Comparison of ENCODE assay signal across 12 cellular contexts in genomic region chr19:16458391-16459128, GRCh38. TPM values are rescaled to one million over a fixed set of nuclear protein-coding genes. Genes with fewer than 3 reads are reported as not detected.
DNase-seq lines count a peak whose midpoint lies in the region; ATAC-seq and TF ChIP-seq lines count a peak whose summit lies in the region.
"Had no signal": no experiment of that assay in that cellular context is flagged by ENCODE, and none has a peak within 500 bp of the region (broad histone marks: within the 10 kb centered on the region; RNA-seq: fewer than 3 reads in every experiment).

No MANE protein-coding gene starts in this region.

- H3K36me3 ChIP-seq in H7 (replicated peaks; ENCODE audit: control insufficient read depth, insufficient read depth, low read length) (no peaks in the 10 kb centered on the region), right atrium auricular region (no peaks in the 10 kb centered on the region), skeletal muscle tissue (ENCODE audit: control insufficient read depth in 3 of 3, insufficient read depth in 3 of 3, low read length in 3 of 3) (no peaks in the 10 kb centered on the region)

- CTCF ChIA-PET in activated CD8-positive, alpha-beta memory T cell treated with anti-CD3 and anti-CD28 coated beads, Interleukin-2, amount 10 ng/mL, durations not matched to agents 7 days and 5 days (lab: Charles Lee) = no interaction called here

- peak overlapping the region; percentile 92 for H3K27ac Mint-ChIP-seq in T-helper 17 cell
- no peak overlapping the region for H3K27ac Mint-ChIP-seq in activated CD8-positive, alpha-beta memory T cell treated with anti-CD3 and anti-CD28 coated beads, Interleukin-2, amount 10 ng/mL, durations not matched to agents 7 days and 5 days
- H3K27ac Mint-ChIP-seq: activated naive CD8-positive, alpha-beta T cell treated with anti-CD3 and anti-CD28 coated beads, Interleukin-2, amount 10 ng/mL, durations not matched to agents 7 days and 5 days had no signal

- H3K4me1 ChIP-seq in right atrium auricular region (peaks cover 0 to 97% of the 10 kb centered on the region in 2 donors), skeletal muscle tissue (ENCODE audit: control insufficient read depth in 3 of 3, insufficient read depth in 3 of 3, low read length in 3 of 3) (peaks cover 83 to 91% (median 86%) of the 10 kb centered on the region in 3 donors)

- H3K9me3 ChIP-seq in T-helper 17 cell (ENCODE audit: control insufficient read depth, low read length, poor library complexity, severe bottlenecking) (no peaks in the 10 kb centered on the region), right atrium auricular region (no peaks in the 10 kb centered on the region), skeletal muscle tissue (ENCODE audit: control insufficient read depth in 3 of 3, low read length in 3 of 3) (no peaks in the 10 kb centered on the region)

- H3K27me3 ChIP-seq in H7 (ENCODE audit: control insufficient read depth, insufficient read depth, low read length) (no peaks in the 10 kb centered on the region), right atrium auricular region (no peaks in the 10 kb centered on the region), skeletal muscle tissue (ENCODE audit: control insufficient read depth in 3 of 3, insufficient read depth in 3 of 3, low read length in 3 of 3) (no peaks in the 10 kb centered on the region)

- no peak for ATAC-seq in T-helper 17 cell
- no peak for ATAC-seq in activated CD8-positive, alpha-beta memory T cell treated with anti-CD3 and anti-CD28 coated beads, Interleukin-2, amount 10 ng/mL, durations not matched to agents 7 days and 5 days
- ATAC-seq in HG02623 (IDR thresholded peaks at IDR 0.05; ENCODE audit: unreplicated experiment) = no peak

- no peak for TF ChIP-seq CTCF in right atrium auricular region (IDR thresholded peaks at IDR 0.05)

- H3K36me3 Mint-ChIP-seq in T-helper 17 cell (ENCODE audit: low read depth) = peaks cover 7% of the 10 kb centered on the region
- peaks cover 3% of the 10 kb centered on the region for H3K36me3 Mint-ChIP-seq in activated CD8-positive, alpha-beta memory T cell treated with anti-CD3 and anti-CD28 coated beads, Interleukin-2, amount 10 ng/mL, durations not matched to agents 7 days and 5 days

- H3K27ac ChIP-seq in right atrium auricular region = peak overlapping the region; percentile 93 to 95
- peak overlapping the region; percentile 75 for H3K27ac ChIP-seq in skeletal muscle tissue (ENCODE audit: low read depth, low read length)

- no peaks in the 10 kb centered on the region for H3K27me3 Mint-ChIP-seq in T-helper 17 cell
- no peaks in the 10 kb centered on the region for H3K27me3 Mint-ChIP-seq in activated CD8-positive, alpha-beta memory T cell treated with anti-CD3 and anti-CD28 coated beads, Interleukin-2, amount 10 ng/mL, durations not matched to agents 7 days and 5 days
- H3K27me3 Mint-ChIP-seq: activated naive CD8-positive, alpha-beta T cell treated with anti-CD3 and anti-CD28 coated beads, Interleukin-2, amount 10 ng/mL, durations not matched to agents 7 days and 5 days had no signal

- H3K4me1 Mint-ChIP-seq in T-helper 17 cell = peaks cover 48% of the 10 kb centered on the region
- H3K4me1 Mint-ChIP-seq in activated CD8-positive, alpha-beta memory T cell treated with anti-CD3 and anti-CD28 coated beads, Interleukin-2, amount 10 ng/mL, durations not matched to agents 7 days and 5 days = peaks cover 32% of the 10 kb centered on the region

- H3K9ac ChIP-seq in skeletal muscle tissue (ENCODE audit: low read depth in 1 of 3, low read length in 3 of 3) = peak overlapping the region; percentile 29 to 77 (median 59)

- no peaks in the 10 kb centered on the region for H3K9me3 Mint-ChIP-seq in activated CD8-positive, alpha-beta memory T cell treated with anti-CD3 and anti-CD28 coated beads, Interleukin-2, amount 10 ng/mL, durations not matched to agents 7 days and 5 days (ENCODE audit: low read depth)
- H3K9me3 Mint-ChIP-seq: activated naive CD8-positive, alpha-beta T cell treated with anti-CD3 and anti-CD28 coated beads, Interleukin-2, amount 10 ng/mL, durations not matched to agents 7 days and 5 days had no signal

- peak overlapping the region; percentile 86 for H3K4me3 Mint-ChIP-seq in T-helper 17 cell
- H3K4me3 Mint-ChIP-seq in activated CD8-positive, alpha-beta memory T cell treated with anti-CD3 and anti-CD28 coated beads, Interleukin-2, amount 10 ng/mL, durations not matched to agents 7 days and 5 days = no peak overlapping the region
- H3K4me3 Mint-ChIP-seq: activated naive CD8-positive, alpha-beta T cell treated with anti-CD3 and anti-CD28 coated beads, Interleukin-2, amount 10 ng/mL, durations not matched to agents 7 days and 5 days had no signal

- H3K4me3 ChIP-seq in H7 (ENCODE audit: insufficient read depth, low read depth, low read length) = no peak overlapping the region
- no peak overlapping the region for H3K4me3 ChIP-seq in right atrium auricular region
- peak overlapping the region; percentile 2 to 65 (median 8) for H3K4me3 ChIP-seq in skeletal muscle tissue (ENCODE audit: low read length in 3 of 3)

- peak; percentile 55 for DNase-seq in H7
- no peak for DNase-seq in T-helper 17 cell
- DNase-seq in right atrium auricular region (ENCODE audit: low spot score) = no peak
- no peak for DNase-seq in activated CD8-positive, alpha-beta memory T cell treated with anti-CD3 and anti-CD28 coated beads, Interleukin-2, amount 10 ng/mL, durations not matched to agents 7 days and 5 days
- DNase-seq in activated gamma-delta T cell treated with Interleukin-2 at 50 U/mL for 16 hours = no peak
- no peak for DNase-seq in NCI-H1417 (lab: John Stamatoyannopoulos, UW)
- DNase-seq: activated naive CD8-positive, alpha-beta T cell treated with anti-CD3 and anti-CD28 coated beads, Interleukin-2, amount 10 ng/mL, durations not matched to agents 7 days and 5 days; Kasumi-1; NCI-H526; stimulated activated CD4-positive, alpha-beta T cell treated with anti-CD3 and anti-CD28 coated beads, Interleukin-4, amount 100 ng/mL, for 1 hour had no signal

RNA-seq across cellular contexts. Expression of gene EPS15L1, which starts 13.2 kb away (rescaled TPM):
- 12.3 and 13.1 TPM in 2 replicates for total RNA-seq in H7 (2014; rRNA removed; shearing (Covaris generic))
- total RNA-seq in T-helper 17 cell (10 to 100 TPM; 42.7 to 44.1 TPM), right atrium auricular region (10 to 100 TPM; 24.0 to 27.4 TPM), skeletal muscle tissue (15.1 TPM)
- 10 to 100 TPM; 40.7 to 42.6 TPM for total RNA-seq in activated CD8-positive, alpha-beta memory T cell treated with anti-CD3 and anti-CD28 coated beads, Interleukin-2, amount 10 ng/mL, durations not matched to agents 7 days and 5 days

RNA-seq across cellular contexts. Expression of gene CALR3, which starts 37.4 kb away (rescaled TPM):
- 0.52 and 0.97 TPM in 2 replicates for total RNA-seq in H7 (2014; rRNA removed; shearing (Covaris generic))
- not detected for total RNA-seq in T-helper 17 cell
- total RNA-seq in right atrium auricular region = not detected
- under 0.01 TPM for total RNA-seq in skeletal muscle tissue
- not detected for total RNA-seq in activated CD8-positive, alpha-beta memory T cell treated with anti-CD3 and anti-CD28 coated beads, Interleukin-2, amount 10 ng/mL, durations not matched to agents 7 days and 5 days
- total RNA-seq: activated naive CD8-positive, alpha-beta T cell treated with anti-CD3 and anti-CD28 coated beads, Interleukin-2, amount 10 ng/mL, durations not matched to agents 7 days and 5 days had no signal

RNA-seq across cellular contexts. Expression of gene C19orf44, which starts 37.6 kb away (rescaled TPM):
- 3.6 and 4.7 TPM in 2 replicates for total RNA-seq in H7 (2014; rRNA removed; shearing (Covaris generic))
- total RNA-seq in T-helper 17 cell (1 to 10 TPM; 1.3 to 2.1 TPM), right atrium auricular region (1 to 10 TPM; 2.3 to 6.0 TPM), skeletal muscle tissue (2.6 TPM)
- total RNA-seq in activated CD8-positive, alpha-beta memory T cell treated with anti-CD3 and anti-CD28 coated beads, Interleukin-2, amount 10 ng/mL, durations not matched to agents 7 days and 5 days = 1 to 10 TPM; 3.5 to 3.6 TPM

Comparison
In these comparisons a context has a peak if more than half of its experiments do, and no peak if none do; other contexts are left out.
1. H3K4me3 ChIP-seq: peak in skeletal muscle tissue (3 of 3); none in H7 (single experiment) and right atrium auricular region (0 of 2).